4 cellular contexts compared by ENCODE assay signal in the genomic region with DNA sequence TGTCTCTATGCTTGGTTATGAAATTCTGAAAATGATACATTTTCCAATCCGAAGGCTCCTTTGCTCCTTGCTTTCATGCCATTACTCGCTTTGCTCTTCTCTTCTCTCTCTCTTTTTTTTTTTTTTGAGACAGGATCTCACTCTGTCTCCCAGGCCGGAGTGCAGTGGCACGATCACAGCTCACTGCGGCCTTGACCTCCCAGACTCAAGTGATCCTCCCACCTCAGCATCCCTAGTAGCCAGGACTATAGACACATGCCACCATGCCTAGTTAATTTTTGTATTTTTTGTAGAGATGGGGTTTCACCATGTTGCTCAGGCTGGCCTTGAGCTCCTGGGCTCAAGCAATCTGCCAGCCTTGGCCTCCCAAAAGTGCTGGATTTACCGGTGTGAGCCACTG. TPM values are rescaled to one million over a fixed set of nuclear protein-coding genes. Genes with fewer than 3 reads are reported as not detected.
"Had no signal": no experiment of that assay in that cellular context is flagged by ENCODE, and none has a peak within 500 bp of the region (broad histone marks: within the 10 kb centered on the region; RNA-seq: fewer than 3 reads in every experiment).

No MANE protein-coding gene starts in this region.

RNA-seq across cellular contexts. Expression of a gene that starts 21.9 kb away (rescaled TPM):
- total RNA-seq: left lobe of liver, lung microvascular endothelial cell, temporal lobe had no signal
- polyA plus RNA-seq: hepatocyte had no signal
